In the genomic region with DNA sequence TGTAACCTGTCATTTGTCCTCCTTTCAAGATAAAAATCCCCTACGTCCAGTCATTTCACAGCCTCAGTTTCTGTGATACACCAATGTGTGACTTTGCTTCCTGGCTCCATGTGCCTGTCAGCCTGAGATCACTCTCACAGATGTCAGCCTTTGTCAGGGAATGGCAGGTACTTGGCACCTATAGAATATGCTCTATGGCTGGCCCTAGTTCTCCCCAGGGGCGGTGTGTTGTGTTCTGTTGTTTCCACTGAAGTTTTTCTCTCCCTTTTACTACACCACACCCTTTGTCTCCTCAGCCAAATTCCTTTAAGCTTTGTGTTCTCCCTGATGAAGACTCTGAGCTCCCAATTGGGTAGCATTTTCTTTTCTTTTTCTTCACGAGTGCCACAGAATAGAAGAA, we compare ENCODE assay signal across 23 cellular contexts.
DNase-seq lines count a peak whose midpoint lies in the region; ATAC-seq, FAIRE-seq and TF ChIP-seq lines count a peak whose summit lies in the region.
"Had no signal": no experiment of that assay in that cellular context is flagged by ENCODE, and none has a peak within 500 bp of the region (broad histone marks: within the 10 kb centered on the region; RNA-seq: fewer than 3 reads in every experiment).

No MANE protein-coding gene starts in this region.

- WGBS in GM23248 (ENCODE audit: low coverage in 1 of 2, low lambda C conversion rate in 2 of 2, missing lambda C conversion rate in 2 of 2), 2 experiments, result 43 to 54% methylated on average over 3 of the region's 3 CpGs
- WGBS in mesenchymal stem cell, result 78% methylated on average over 2 of the region's 3 CpGs

- no peak overlapping the region for H2AK5ac ChIP-seq in mesenchymal stem cell (ENCODE audit: low read length, severe bottlenecking)

- DNase-seq in GM23248, result peak; percentile 37
- DNase-seq in astrocyte (ENCODE audit: low read depth), result no peak
- DNase-seq in mesenchymal stem cell, result no peak
- DNase-seq in COR-L47 (lab: John Stamatoyannopoulos, UW), result no peak
- DNase-seq in NCI-H774 (lab: John Stamatoyannopoulos, UW), result no peak
- DNase-seq: activated CD4-positive, alpha-beta memory T cell treated with anti-CD3 and anti-CD28 coated beads, Interleukin-2, amount 10 ng/mL, durations not matched to agents 7 days and 5 days; activated naive CD8-positive, alpha-beta T cell treated with anti-CD3 and anti-CD28 coated beads for 36 hours; activated T-cell treated with anti-CD3 and anti-CD28 coated beads, Interleukin-2, amount 50 U/mL, for 24 hours; effector memory CD8-positive, alpha-beta T cell; hypothalamus; NCI-H510A; Right ventricle myocardium superior; stimulated activated CD4-positive, alpha-beta T cell treated with anti-CD3 and anti-CD28 coated beads, Interleukin-12 subunit alpha, Interleukin-12 subunit beta, amount 100 ng/mL, for 4 hours; T-cell; transverse colon had no signal

- H2BK120ac ChIP-seq in mesenchymal stem cell (ENCODE audit: low read depth, low read length), result no peak overlapping the region

- no peaks in the 10 kb centered on the region for H3K36me3 Mint-ChIP-seq in astrocyte (ENCODE audit: low read depth, unreplicated experiment)
- H3K36me3 Mint-ChIP-seq: stimulated activated effector memory CD8-positive, alpha-beta T cell treated with anti-CD3 and anti-CD28 coated beads, Interleukin-12 subunit alpha, Interleukin-12 subunit beta, amount 100 ng/mL, for 72 hours had no signal

- H3K27me3 Mint-ChIP-seq in astrocyte (ENCODE audit: low read depth, unreplicated experiment), result peaks cover 44% of the 10 kb centered on the region
- H3K27me3 Mint-ChIP-seq: activated CD4-positive, alpha-beta memory T cell treated with anti-CD3 and anti-CD28 coated beads, Interleukin-2, amount 10 ng/mL, durations not matched to agents 7 days and 5 days; activated naive CD8-positive, alpha-beta T cell treated with anti-CD3 and anti-CD28 coated beads for 36 hours; activated T-cell treated with anti-CD3 and anti-CD28 coated beads, Interleukin-2, amount 50 U/mL, for 24 hours; effector memory CD8-positive, alpha-beta T cell; T-cell had no signal

- H3K9ac ChIP-seq in GM23248 (no peak overlapping the region), astrocyte (ENCODE audit: low read length) (no peak overlapping the region), mesenchymal stem cell (ENCODE audit: low read length) (peak overlapping the region; percentile 30), skeletal muscle tissue (ENCODE audit: low read depth in 1 of 3, low read length in 3 of 3) (peak overlapping the region in 2 of 3 donors; percentile 59 to 64)

- H4K20me1 ChIP-seq in GM23248 (ENCODE audit: insufficient read depth) (no peaks in the 10 kb centered on the region), astrocyte (ENCODE audit: insufficient read depth, low read length) (no peaks in the 10 kb centered on the region)

- peak overlapping the region; percentile 72 for H3K4me3 Mint-ChIP-seq in astrocyte (ENCODE audit: unreplicated experiment)
- H3K4me3 Mint-ChIP-seq: activated CD4-positive, alpha-beta memory T cell treated with anti-CD3 and anti-CD28 coated beads, Interleukin-2, amount 10 ng/mL, durations not matched to agents 7 days and 5 days; activated naive CD8-positive, alpha-beta T cell treated with anti-CD3 and anti-CD28 coated beads for 36 hours; activated T-cell treated with anti-CD3 and anti-CD28 coated beads, Interleukin-2, amount 50 U/mL, for 24 hours; effector memory CD8-positive, alpha-beta T cell; stimulated activated effector memory CD8-positive, alpha-beta T cell treated with anti-CD3 and anti-CD28 coated beads, Interleukin-12 subunit alpha, Interleukin-12 subunit beta, amount 100 ng/mL, for 72 hours; T-cell had no signal

- H3K9me3 ChIP-seq in GM23248 (ENCODE audit: low read depth) (no peaks in the 10 kb centered on the region), astrocyte (ENCODE audit: insufficient read depth, low read depth, low read length) (no peaks in the 10 kb centered on the region), mesenchymal stem cell (ENCODE audit: control insufficient read depth, low read length) (no peaks in the 10 kb centered on the region), skeletal muscle tissue (ENCODE audit: control insufficient read depth in 3 of 3, low read length in 3 of 3) (no peaks in the 10 kb centered on the region)
- H3K9me3 ChIP-seq: transverse colon had no signal

- H3K4me1 ChIP-seq in GM23248 (ENCODE audit: insufficient read depth), result no peaks in the 10 kb centered on the region
- H3K4me1 ChIP-seq in astrocyte (ENCODE audit: insufficient read depth, low read length), result no peaks in the 10 kb centered on the region
- peaks cover 4% of the 10 kb centered on the region for H3K4me1 ChIP-seq in mesenchymal stem cell (ENCODE audit: control insufficient read depth, insufficient read depth, low read depth, low read length)
- H3K4me1 ChIP-seq in skeletal muscle tissue (ENCODE audit: control insufficient read depth in 3 of 3, insufficient read depth in 3 of 3, low read length in 3 of 3), result peaks cover 0 to 8% (median 0%) of the 10 kb centered on the region in 3 donors
- H3K4me1 ChIP-seq: transverse colon had no signal

- H3K9me2 ChIP-seq in GM23248 (ENCODE audit: insufficient read depth), result no peaks in the 10 kb centered on the region

- H2BK15ac ChIP-seq in mesenchymal stem cell (ENCODE audit: low read depth, poor library complexity, severe bottlenecking), result no peak overlapping the region

- H4K91ac ChIP-seq in mesenchymal stem cell (ENCODE audit: low read length), result no peak overlapping the region

- no peak overlapping the region for H3K4ac ChIP-seq in mesenchymal stem cell (ENCODE audit: low read depth in 1 of 2, low read length in 2 of 2)

- H3K27ac ChIP-seq in GM23248 (no peak overlapping the region), astrocyte (ENCODE audit: low read depth, low read length) (no peak overlapping the region), mesenchymal stem cell (ENCODE audit: low read length, poor library complexity, severe bottlenecking) (no peak overlapping the region), skeletal muscle tissue (ENCODE audit: low read depth, low read length) (no peak overlapping the region)
- H3K27ac ChIP-seq: cardiac muscle cell, transverse colon had no signal

- no peaks in the 10 kb centered on the region for H3F3A ChIP-seq in GM23248 (ENCODE audit: insufficient read depth)

- H3K23ac ChIP-seq in mesenchymal stem cell (ENCODE audit: low read length in 2 of 2), result no peak overlapping the region

- H3K4me1 Mint-ChIP-seq in astrocyte (ENCODE audit: low read depth, unreplicated experiment), result peaks cover 5% of the 10 kb centered on the region
- H3K4me1 Mint-ChIP-seq: activated CD4-positive, alpha-beta memory T cell treated with anti-CD3 and anti-CD28 coated beads, Interleukin-2, amount 10 ng/mL, durations not matched to agents 7 days and 5 days; activated naive CD8-positive, alpha-beta T cell treated with anti-CD3 and anti-CD28 coated beads for 36 hours; stimulated activated effector memory CD8-positive, alpha-beta T cell treated with anti-CD3 and anti-CD28 coated beads, Interleukin-12 subunit alpha, Interleukin-12 subunit beta, amount 100 ng/mL, for 72 hours had no signal

- ATAC-seq in GM18517 (IDR thresholded peaks at IDR 0.05; ENCODE audit: unreplicated experiment) (no peak), HG03175 (IDR thresholded peaks at IDR 0.05; ENCODE audit: unreplicated experiment) (no peak)
- ATAC-seq: effector memory CD8-positive, alpha-beta T cell; HepG2; left lobe of liver; stimulated activated effector memory CD8-positive, alpha-beta T cell treated with anti-CD3 and anti-CD28 coated beads, Interleukin-12 subunit alpha, Interleukin-12 subunit beta, amount 100 ng/mL, for 72 hours; T-cell had no signal

- no peak overlapping the region for H2BK12ac ChIP-seq in mesenchymal stem cell (ENCODE audit: low read length in 2 of 2)

- TF ChIP-seq CTCF in astrocyte (IDR thresholded peaks at IDR 0.05; ENCODE audit: insufficient read depth, low read depth, low read length), result no peak

- no peak for FAIRE-seq in astrocyte (lab: Jason Lieb, UNC)
- FAIRE-seq: G401.6, HepG2 had no signal

- H3K27ac Mint-ChIP-seq in astrocyte (ENCODE audit: unreplicated experiment), result no peak overlapping the region
- H3K27ac Mint-ChIP-seq: activated CD4-positive, alpha-beta memory T cell treated with anti-CD3 and anti-CD28 coated beads, Interleukin-2, amount 10 ng/mL, durations not matched to agents 7 days and 5 days; activated naive CD8-positive, alpha-beta T cell treated with anti-CD3 and anti-CD28 coated beads for 36 hours; activated T-cell treated with anti-CD3 and anti-CD28 coated beads, Interleukin-2, amount 50 U/mL, for 24 hours; effector memory CD8-positive, alpha-beta T cell; stimulated activated effector memory CD8-positive, alpha-beta T cell treated with anti-CD3 and anti-CD28 coated beads, Interleukin-12 subunit alpha, Interleukin-12 subunit beta, amount 100 ng/mL, for 72 hours; T-cell had no signal

- H3K79me1 ChIP-seq in mesenchymal stem cell (replicated peaks; ENCODE audit: low read length, poor library complexity, severe bottlenecking), result no peaks in the 10 kb centered on the region

- H3K4me3 ChIP-seq in GM23248 (no peak overlapping the region), astrocyte (ENCODE audit: insufficient read depth, low read depth, low read length) (no peak overlapping the region), mesenchymal stem cell (ENCODE audit: insufficient read depth in 1 of 2, low read depth in 1 of 2, low read length in 2 of 2) (peak overlapping the region in 1 of 2 experiments; percentile 43), skeletal muscle tissue (ENCODE audit: low read length in 3 of 3) (peak overlapping the region; percentile 38 to 70 (median 57))
- H3K4me3 ChIP-seq: cardiac muscle cell, transverse colon had no signal

- H4K8ac ChIP-seq in mesenchymal stem cell (ENCODE audit: low read length), result no peak overlapping the region

- H3K36me3 ChIP-seq in GM23248 (ENCODE audit: low read depth) (no peaks in the 10 kb centered on the region), astrocyte (ENCODE audit: insufficient read depth, low read length) (no peaks in the 10 kb centered on the region), mesenchymal stem cell (ENCODE audit: control insufficient read depth in 1 of 2, insufficient read depth in 2 of 2, low read depth in 1 of 2, low read length in 2 of 2) (peaks cover 0 to 12% of the 10 kb centered on the region in 2 experiments), skeletal muscle tissue (ENCODE audit: control insufficient read depth in 3 of 3, insufficient read depth in 3 of 3, low read length in 3 of 3) (peaks cover 0 to 4% (median 0%) of the 10 kb centered on the region in 3 donors)
- H3K36me3 ChIP-seq: cardiac muscle cell had no signal

- no peak overlapping the region for H3K18ac ChIP-seq in mesenchymal stem cell (ENCODE audit: low read depth in 1 of 2, low read length in 2 of 2)

- no peak overlapping the region for H2AFZ ChIP-seq in GM23248
- peak overlapping the region; percentile 38 for H2AFZ ChIP-seq in astrocyte (ENCODE audit: low read depth, low read length)
- no peak overlapping the region for H2AFZ ChIP-seq in mesenchymal stem cell (ENCODE audit: low read depth, low read length)

- in situ Hi-C loops in GM23248 (cut with MboI), result no loop called here

- H3K27me3 ChIP-seq in GM23248 (replicated peaks; ENCODE audit: insufficient read depth) (no peaks in the 10 kb centered on the region), astrocyte (ENCODE audit: insufficient read depth, low read length) (peaks cover 7% of the 10 kb centered on the region), mesenchymal stem cell (ENCODE audit: control insufficient read depth in 1 of 2, insufficient read depth in 1 of 2, low read length in 2 of 2) (no peaks in the 10 kb centered on the region), skeletal muscle tissue (ENCODE audit: control insufficient read depth in 3 of 3, insufficient read depth in 3 of 3, low read length in 3 of 3) (no peaks in the 10 kb centered on the region)
- H3K27me3 ChIP-seq: transverse colon had no signal

- H3K14ac ChIP-seq in mesenchymal stem cell (ENCODE audit: low read length in 2 of 2), result no peak overlapping the region

- H3K79me2 ChIP-seq in GM23248 (ENCODE audit: insufficient read depth), result no peaks in the 10 kb centered on the region
- H3K79me2 ChIP-seq in astrocyte (ENCODE audit: insufficient read depth, low read length), result no peaks in the 10 kb centered on the region

- H3K4me2 ChIP-seq in GM23248 (ENCODE audit: unreplicated experiment) (no peak overlapping the region), astrocyte (ENCODE audit: low read length) (peak overlapping the region; percentile 73), mesenchymal stem cell (ENCODE audit: low read length, poor library complexity, severe bottlenecking) (peak overlapping the region; percentile 60)

- H3K9me3 Mint-ChIP-seq in astrocyte (ENCODE audit: unreplicated experiment), result peaks cover 3% of the 10 kb centered on the region
- H3K9me3 Mint-ChIP-seq: activated CD4-positive, alpha-beta memory T cell treated with anti-CD3 and anti-CD28 coated beads, Interleukin-2, amount 10 ng/mL, durations not matched to agents 7 days and 5 days; activated naive CD8-positive, alpha-beta T cell treated with anti-CD3 and anti-CD28 coated beads for 36 hours; activated T-cell treated with anti-CD3 and anti-CD28 coated beads, Interleukin-2, amount 50 U/mL, for 24 hours; effector memory CD8-positive, alpha-beta T cell; stimulated activated effector memory CD8-positive, alpha-beta T cell treated with anti-CD3 and anti-CD28 coated beads, Interleukin-12 subunit alpha, Interleukin-12 subunit beta, amount 100 ng/mL, for 72 hours; T-cell had no signal

- H2BK5ac ChIP-seq in mesenchymal stem cell (ENCODE audit: low read depth, low read length, poor library complexity, severe bottlenecking), result no peak overlapping the region

Comparison
In these comparisons a context has a peak if more than half of its experiments do, and no peak if none do; other contexts are left out.
1. H3K4me3 ChIP-seq: peak in skeletal muscle tissue (3 of 3); none in GM23248 (single experiment) and astrocyte (single experiment).
2. H3K9ac ChIP-seq: peak in mesenchymal stem cell (single experiment) and skeletal muscle tissue (2 of 3); none in GM23248 (single experiment) and astrocyte (single experiment).